In the genomic region with DNA sequence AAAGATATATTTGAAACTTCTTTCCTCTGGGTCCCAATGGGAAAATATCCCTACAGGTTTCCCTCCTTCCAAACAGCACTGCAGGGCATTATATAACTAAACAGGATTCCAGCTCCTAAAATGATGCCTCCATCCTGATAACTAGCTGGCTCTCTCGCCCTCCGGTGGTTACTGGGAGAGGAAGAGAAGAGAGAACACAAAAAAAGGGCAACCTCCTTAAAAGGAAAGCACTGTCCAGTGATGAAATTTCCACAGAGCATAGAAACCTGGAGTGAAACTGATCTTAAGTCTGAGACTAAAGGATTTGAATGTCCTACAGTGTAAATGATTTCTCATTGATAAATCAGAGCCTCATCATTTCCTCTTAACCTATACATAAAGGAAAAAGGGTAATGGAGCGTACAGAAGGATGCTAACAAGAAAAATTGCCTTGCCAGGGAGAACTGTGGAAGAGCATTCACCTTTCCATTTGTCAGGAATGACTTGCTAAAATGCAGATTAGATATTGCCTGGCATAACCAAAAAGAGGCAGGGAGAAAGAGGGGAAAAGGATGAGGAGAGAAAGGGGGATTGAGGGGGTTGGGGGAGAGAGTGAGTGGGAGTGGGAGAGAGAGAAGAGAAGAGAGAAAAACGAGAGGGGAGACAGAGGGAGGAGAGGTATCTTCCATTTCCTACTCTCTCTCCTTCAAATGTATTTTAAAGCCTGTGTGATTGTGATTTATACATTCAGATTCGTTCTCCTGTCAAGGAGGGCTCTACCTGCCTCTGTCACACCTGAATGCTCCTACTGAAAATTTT, we compare ENCODE assay signal across 8 cellular contexts.
DNase-seq lines count a peak whose midpoint lies in the region; ATAC-seq lines count a peak whose summit lies in the region.

No MANE protein-coding gene starts in this region.

- no peaks in the 10 kb centered on the region for H3K36me3 ChIP-seq in iPS-18a (ENCODE audit: control insufficient read depth, low read depth, low read length)

- H3K27ac ChIP-seq in angular gyrus (ENCODE audit: low read depth, low read length) (peak overlapping the region; percentile 22), iPS-18a (ENCODE audit: low read length) (peak overlapping the region; percentile 69)

- H3K4me1 Mint-ChIP-seq in stimulated activated effector memory CD8-positive, alpha-beta T cell treated with anti-CD3 and anti-CD28 coated beads, Interleukin-12 subunit alpha, Interleukin-12 subunit beta, amount 100 ng/mL, for 72 hours: peaks cover 20% of the 10 kb centered on the region
- H3K4me1 Mint-ChIP-seq in activated CD4-positive, alpha-beta T cell treated with anti-CD3 and anti-CD28 coated beads, Interleukin-2, amount 10 ng/mL, durations not matched to agents 24 days and 14 days: peaks cover 12% of the 10 kb centered on the region

- H3K4me1 ChIP-seq in iPS-18a (ENCODE audit: control insufficient read depth, low read depth, low read length): peaks cover 66% of the 10 kb centered on the region

- H3K4me3 Mint-ChIP-seq in stimulated activated effector memory CD8-positive, alpha-beta T cell treated with anti-CD3 and anti-CD28 coated beads, Interleukin-12 subunit alpha, Interleukin-12 subunit beta, amount 100 ng/mL, for 72 hours: no peak overlapping the region
- H3K4me3 Mint-ChIP-seq in activated CD4-positive, alpha-beta T cell treated with anti-CD3 and anti-CD28 coated beads, Interleukin-2, amount 10 ng/mL, durations not matched to agents 24 days and 14 days: no peak overlapping the region

- no peaks in the 10 kb centered on the region for H3K9me3 ChIP-seq in iPS-18a (ENCODE audit: control insufficient read depth, low read depth, low read length)

- no peaks in the 10 kb centered on the region for H3K9me3 Mint-ChIP-seq in stimulated activated effector memory CD8-positive, alpha-beta T cell treated with anti-CD3 and anti-CD28 coated beads, Interleukin-12 subunit alpha, Interleukin-12 subunit beta, amount 100 ng/mL, for 72 hours
- H3K9me3 Mint-ChIP-seq in activated CD4-positive, alpha-beta T cell treated with anti-CD3 and anti-CD28 coated beads, Interleukin-2, amount 10 ng/mL, durations not matched to agents 24 days and 14 days: no peaks in the 10 kb centered on the region

- H3K36me3 Mint-ChIP-seq in stimulated activated effector memory CD8-positive, alpha-beta T cell treated with anti-CD3 and anti-CD28 coated beads, Interleukin-12 subunit alpha, Interleukin-12 subunit beta, amount 100 ng/mL, for 72 hours: no peaks in the 10 kb centered on the region
- no peaks in the 10 kb centered on the region for H3K36me3 Mint-ChIP-seq in activated CD4-positive, alpha-beta T cell treated with anti-CD3 and anti-CD28 coated beads, Interleukin-2, amount 10 ng/mL, durations not matched to agents 24 days and 14 days (ENCODE audit: low read depth)

- peak; percentile 61 for DNase-seq in GM04504 (ENCODE audit: low read depth)
- peak; percentile 36 for DNase-seq in NCI-H1694 (lab: John Stamatoyannopoulos, UW)
- no peak for DNase-seq in stimulated activated effector memory CD8-positive, alpha-beta T cell treated with anti-CD3 and anti-CD28 coated beads, Interleukin-12 subunit alpha, Interleukin-12 subunit beta, amount 100 ng/mL, for 72 hours (ENCODE audit: low spot score in 2 of 2)
- no peak for DNase-seq in NCI-H510A treated with DMSO at 0.1 percent for 48 hours (lab: John Stamatoyannopoulos, UW)
- no peak for DNase-seq in activated CD4-positive, alpha-beta T cell treated with anti-CD3 and anti-CD28 coated beads, Interleukin-2, amount 10 ng/mL, durations not matched to agents 24 days and 14 days

- H3K27ac Mint-ChIP-seq in stimulated activated effector memory CD8-positive, alpha-beta T cell treated with anti-CD3 and anti-CD28 coated beads, Interleukin-12 subunit alpha, Interleukin-12 subunit beta, amount 100 ng/mL, for 72 hours: peak overlapping the region; percentile 14
- no peak overlapping the region for H3K27ac Mint-ChIP-seq in activated CD4-positive, alpha-beta T cell treated with anti-CD3 and anti-CD28 coated beads, Interleukin-2, amount 10 ng/mL, durations not matched to agents 24 days and 14 days

- peak overlapping the region; percentile 86 for H3K9ac ChIP-seq in iPS-18a (ENCODE audit: low read length)

- peaks cover 33% of the 10 kb centered on the region for H3K27me3 Mint-ChIP-seq in activated CD4-positive, alpha-beta T cell treated with anti-CD3 and anti-CD28 coated beads, Interleukin-2, amount 10 ng/mL, durations not matched to agents 24 days and 14 days

- H3K4me3 ChIP-seq in iPS-18a (ENCODE audit: low read length): peak overlapping the region; percentile 85

- no peak for ATAC-seq in stimulated activated effector memory CD8-positive, alpha-beta T cell treated with anti-CD3 and anti-CD28 coated beads, Interleukin-12 subunit alpha, Interleukin-12 subunit beta, amount 100 ng/mL, for 72 hours
- no peak for ATAC-seq in GM21515 (IDR thresholded peaks at IDR 0.05; ENCODE audit: unreplicated experiment)

- intact Hi-C loops in activated CD4-positive, alpha-beta T cell treated with anti-CD3 and anti-CD28 coated beads, Interleukin-2, amount 10 ng/mL, durations not matched to agents 24 days and 14 days (cut with micrococcal nuclease): no loop called here

- no peaks in the 10 kb centered on the region for H3K27me3 ChIP-seq in iPS-18a (ENCODE audit: control insufficient read depth, insufficient read depth, low read length)

Comparison
In these comparisons a context has a peak if more than half of its experiments do, and no peak if none do; other contexts are left out.
1. DNase-seq: peak in GM04504 (single experiment) and NCI-H1694 (single experiment); none in stimulated activated effector memory CD8-positive, alpha-beta T cell treated with anti-CD3 and anti-CD28 coated beads, Interleukin-12 subunit alpha, Interleukin-12 subunit beta, amount 100 ng/mL, for 72 hours (0 of 2), NCI-H510A treated with DMSO at 0.1 percent for 48 hours (single experiment) and activated CD4-positive, alpha-beta T cell treated with anti-CD3 and anti-CD28 coated beads, Interleukin-2, amount 10 ng/mL, durations not matched to agents 24 days and 14 days (single experiment).